ENCODE assay signal across 8 cellular contexts in the genomic region with DNA sequence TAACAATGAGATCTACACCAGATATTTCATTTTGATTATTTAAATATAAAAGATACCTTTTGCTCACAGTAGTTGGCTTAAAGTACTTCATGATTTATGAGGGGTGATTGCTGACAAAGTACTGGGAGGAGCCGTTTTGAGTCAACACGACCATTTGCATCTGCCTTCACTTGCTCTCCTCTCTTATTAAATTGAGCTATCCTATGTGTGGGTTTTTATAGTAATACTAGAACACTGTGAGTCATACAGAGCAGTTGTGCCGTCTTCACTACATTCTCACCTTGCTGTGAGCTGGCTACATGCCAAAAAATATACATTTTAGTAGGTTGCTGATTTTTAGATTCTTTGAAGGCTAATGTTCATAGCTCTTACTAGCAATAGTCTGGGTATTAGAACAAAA.
DNase-seq lines count a peak whose midpoint lies in the region; ATAC-seq, FAIRE-seq and TF ChIP-seq lines count a peak whose summit lies in the region.

No MANE protein-coding gene starts in this region.

- H4K8ac ChIP-seq in mesendoderm (ENCODE audit: low read depth, low read length): no peak overlapping the region

- peak overlapping the region; percentile 49 for H3K27ac ChIP-seq in RWPE2 (ENCODE audit: poor library complexity, severe bottlenecking)
- no peak overlapping the region for H3K27ac ChIP-seq in mesendoderm (ENCODE audit: low read depth, low read length)

- H3K36me3 ChIP-seq in RWPE2 (ENCODE audit: low read depth) (peaks cover 46% of the 10 kb centered on the region), mesendoderm (ENCODE audit: control insufficient read depth, insufficient read depth, low read length) (no peaks in the 10 kb centered on the region)

- H4K5ac ChIP-seq in mesendoderm (ENCODE audit: low read length): no peak overlapping the region

- H3K27me3 ChIP-seq in RWPE2 (ENCODE audit: insufficient read depth, poor library complexity, severe bottlenecking): no peaks in the 10 kb centered on the region
- no peaks in the 10 kb centered on the region for H3K27me3 ChIP-seq in mesendoderm (ENCODE audit: insufficient read depth, low read length, poor library complexity)

- peak; percentile 31 for DNase-seq in stimulated activated CD4-positive, alpha-beta T cell treated with anti-CD3 and anti-CD28 coated beads, Interleukin-1b, Interleukin-23, amount 100 ng/mL, for 48 hours
- DNase-seq in stimulated activated CD4-positive, alpha-beta T cell treated with anti-CD3 and anti-CD28 coated beads, Interleukin-4, amount 100 ng/mL, for 4 hours: no peak
- DNase-seq in RWPE2 (ENCODE audit: low spot score) (peak; percentile 33), urothelium cell line (ENCODE audit: low spot score) (peak; percentile 28), RPMI8226 (no peak), mesendoderm (no peak)

- H2BK120ac ChIP-seq in mesendoderm (ENCODE audit: low read depth, low read length): no peak overlapping the region

- H3K4me1 Mint-ChIP-seq in stimulated activated memory B cell treated with anti-CD40 and anti-IgM and Interleukin-4, amounts not matched to agents 10 μg/mL and 1 μg/mL and 100 μg/mL, for 72 hours: no peaks in the 10 kb centered on the region

- H3K27me3 Mint-ChIP-seq in stimulated activated memory B cell treated with anti-CD40 and anti-IgM and Interleukin-4, amounts not matched to agents 10 μg/mL and 1 μg/mL and 100 μg/mL, for 72 hours: no peaks in the 10 kb centered on the region

- no peak overlapping the region for H3K27ac Mint-ChIP-seq in stimulated activated memory B cell treated with anti-CD40 and anti-IgM and Interleukin-4, amounts not matched to agents 10 μg/mL and 1 μg/mL and 100 μg/mL, for 72 hours

- WGBS in mesendoderm (ENCODE audit: extremely low coverage, insufficient coverage, low lambda C conversion rate): no CpG with 5 or more reads among the region's 3 CpGs

- H3K4me1 ChIP-seq in RWPE2 (ENCODE audit: insufficient read depth, poor library complexity, severe bottlenecking) (peaks cover 42% of the 10 kb centered on the region), mesendoderm (ENCODE audit: control insufficient read depth, low read depth, low read length) (no peaks in the 10 kb centered on the region)

- no peak overlapping the region for H3K4ac ChIP-seq in mesendoderm (ENCODE audit: low read depth, low read length)

- H3K56ac ChIP-seq in mesendoderm (ENCODE audit: low read length): no peak overlapping the region

- no peak overlapping the region for H3K23ac ChIP-seq in mesendoderm (ENCODE audit: low read length)

- no peak overlapping the region for H3K9ac ChIP-seq in mesendoderm (ENCODE audit: low read length)

- H3K79me2 ChIP-seq in mesendoderm (ENCODE audit: control insufficient read depth, insufficient read depth, low read length): no peaks in the 10 kb centered on the region

- no peak overlapping the region for H3K18ac ChIP-seq in mesendoderm (ENCODE audit: low read length)

- no peaks in the 10 kb centered on the region for H3K79me1 ChIP-seq in mesendoderm (ENCODE audit: low read length)

- no peak overlapping the region for H3K4me3 Mint-ChIP-seq in stimulated activated memory B cell treated with anti-CD40 and anti-IgM and Interleukin-4, amounts not matched to agents 10 μg/mL and 1 μg/mL and 100 μg/mL, for 72 hours

- peaks cover 38% of the 10 kb centered on the region for H3K36me3 Mint-ChIP-seq in stimulated activated memory B cell treated with anti-CD40 and anti-IgM and Interleukin-4, amounts not matched to agents 10 μg/mL and 1 μg/mL and 100 μg/mL, for 72 hours

- no peak for FAIRE-seq in urothelium cell line (lab: Jason Lieb, UNC)

- no peaks in the 10 kb centered on the region for H3K9me3 ChIP-seq in RWPE2 (ENCODE audit: severe bottlenecking)

- no peak for TF ChIP-seq CTCF in RWPE2 (IDR thresholded peaks at IDR 0.05; ENCODE audit: poor library complexity, severe bottlenecking)

- H3K4me2 ChIP-seq in mesendoderm (ENCODE audit: low read length): no peak overlapping the region

- no peak overlapping the region for H2BK15ac ChIP-seq in mesendoderm (replicated peaks; ENCODE audit: low read depth)

- H3K4me3 ChIP-seq in RWPE2 (ENCODE audit: severe bottlenecking): no peak overlapping the region
- no peak overlapping the region for H3K4me3 ChIP-seq in mesendoderm (ENCODE audit: low read length)

- no peak overlapping the region for H2AK5ac ChIP-seq in mesendoderm (ENCODE audit: low read length)

- no peak overlapping the region for H2BK5ac ChIP-seq in mesendoderm (ENCODE audit: low read length)

- ATAC-seq in HG03457 (IDR thresholded peaks at IDR 0.05; ENCODE audit: unreplicated experiment) (peak; percentile 61), RWPE2 (ENCODE audit: low read depth) (peak; percentile 98)
- no peak for ATAC-seq in stimulated activated memory B cell treated with anti-CD40 and anti-IgM and Interleukin-4, amounts not matched to agents 10 μg/mL and 1 μg/mL and 100 μg/mL, for 72 hours

- H3K9me3 Mint-ChIP-seq in stimulated activated memory B cell treated with anti-CD40 and anti-IgM and Interleukin-4, amounts not matched to agents 10 μg/mL and 1 μg/mL and 100 μg/mL, for 72 hours: no peaks in the 10 kb centered on the region

Comparison
In these comparisons a context has a peak if more than half of its experiments do, and no peak if none do; other contexts are left out.
1. DNase-seq: peak in stimulated activated CD4-positive, alpha-beta T cell treated with anti-CD3 and anti-CD28 coated beads, Interleukin-1b, Interleukin-23, amount 100 ng/mL, for 48 hours (single experiment), RWPE2 (single experiment) and urothelium cell line (single experiment); none in stimulated activated CD4-positive, alpha-beta T cell treated with anti-CD3 and anti-CD28 coated beads, Interleukin-4, amount 100 ng/mL, for 4 hours (0 of 2), RPMI8226 (single experiment) and mesendoderm (single experiment).